Comparison of ENCODE assay signal across 39 cellular contexts in genomic region chr9:94837404-94837803, GRCh38.
"Had no signal": no experiment of that assay in that cellular context is flagged by ENCODE, and none has a peak within 500 bp of the region (broad histone marks: within the 10 kb centered on the region; RNA-seq: fewer than 3 reads in every experiment).

No MANE protein-coding gene starts in this region.

- ATAC-seq: activated naive CD4-positive, alpha-beta T cell treated with anti-CD3 and anti-CD28 coated beads, Interleukin-2, amount 50 U/mL, for 72 hours; activated naive CD8-positive, alpha-beta T cell treated with anti-CD3 and anti-CD28 coated beads, Interleukin-2, amount 50 U/mL, for 24 hours; activated T-cell treated with anti-CD3 and anti-CD28 coated beads, Interleukin-2, amount 50 U/mL, for 4 hours; activated T-cell treated with anti-CD3 and anti-CD28 coated beads, Interleukin-2, amount 50 U/mL, for 72 hours; activated T-helper 17 cell treated with anti-CD3 and anti-CD28 coated beads, Interleukin-2, amount 50 U/mL, for 72 hours; body of pancreas had no signal

- H3K27ac ChIP-seq: adrenal gland, ascending aorta, body of pancreas, brain microvascular endothelial cell, breast epithelium, cardiac muscle cell had no signal

- H3K4me3 Mint-ChIP-seq: activated naive CD4-positive, alpha-beta T cell treated with anti-CD3 and anti-CD28 coated beads for 36 hours; activated naive CD4-positive, alpha-beta T cell treated with anti-CD3 and anti-CD28 coated beads, Interleukin-2, amount 10 ng/mL, durations not matched to agents 7 days and 5 days; activated naive CD4-positive, alpha-beta T cell treated with anti-CD3 and anti-CD28 coated beads, Interleukin-2, amount 50 U/mL, for 24 hours; activated naive CD8-positive, alpha-beta T cell; activated naive CD8-positive, alpha-beta T cell treated with anti-CD3 and anti-CD28 coated beads for 36 hours; activated naive CD8-positive, alpha-beta T cell treated with anti-CD3 and anti-CD28 coated beads, Interleukin-2, amount 10 ng/mL, durations not matched to agents 7 days and 5 days; activated naive CD8-positive, alpha-beta T cell treated with anti-CD3 and anti-CD28 coated beads, Interleukin-2, amount 50 U/mL, for 24 hours; activated T-cell treated with anti-CD3 and anti-CD28 coated beads, Interleukin-2, amount 50 U/mL, for 4 hours; activated T-cell treated with anti-CD3 and anti-CD28 coated beads, Interleukin-2, amount 50 U/mL, for 72 hours; activated T-helper 1 cell treated with anti-CD3 and anti-CD28 coated beads, Interleukin-12 subunit alpha, Interleukin-12 subunit beta, Interleukin-2, Interleukin-4 antibody, amounts not matched to agents 30 ng/mL and 10 ng/mL and 1 ng/mL, durations not matched to agents 14 hours and 24 hours and 36 hours; activated T-helper 17 cell treated with anti-CD3 and anti-CD28 coated beads, Interleukin-2, amount 50 U/mL, for 72 hours; brain; central memory CD8-positive, alpha-beta T cell had no signal

- FAIRE-seq: astrocyte, bronchial epithelial cell, colon had no signal

- H3K9me3 ChIP-seq: body of pancreas had no signal

- H3K9me3 Mint-ChIP-seq: central memory CD8-positive, alpha-beta T cell had no signal

- DNase-seq: activated effector memory CD4-positive, alpha-beta T cell treated with anti-CD3 and anti-CD28 coated beads, Interleukin-2, amount 50 U/mL, for 16 hours; activated effector memory CD4-positive, alpha-beta T cell treated with Interleukin-2 at 50 U/mL for 16 hours; activated gamma-delta T cell; activated gamma-delta T cell treated with Interleukin-2 at 50 U/mL for 16 hours; activated naive CD4-positive, alpha-beta T cell; activated naive CD4-positive, alpha-beta T cell treated with anti-CD3 and anti-CD28 coated beads for 36 hours; activated naive CD4-positive, alpha-beta T cell treated with anti-CD3 and anti-CD28 coated beads, Interleukin-2, amount 10 ng/mL, durations not matched to agents 7 days and 5 days; activated naive CD4-positive, alpha-beta T cell treated with anti-CD3 and anti-CD28 coated beads, Interleukin-2, amount 50 U/mL, for 16 hours; activated naive CD4-positive, alpha-beta T cell treated with Interleukin-2 at 50 U/mL for 16 hours; activated naive CD8-positive, alpha-beta T cell treated with anti-CD3 and anti-CD28 coated beads for 36 hours; activated naive CD8-positive, alpha-beta T cell treated with anti-CD3 and anti-CD28 coated beads, Interleukin-2, amount 10 ng/mL, durations not matched to agents 7 days and 5 days; activated naive CD8-positive, alpha-beta T cell treated with anti-CD3 and anti-CD28 coated beads, Interleukin-2, amount 50 U/mL, for 24 hours; activated T-cell treated with anti-CD3 and anti-CD28 coated beads, Interleukin-2, amount 50 U/mL, for 4 hours; activated T-cell treated with anti-CD3 and anti-CD28 coated beads, Interleukin-2, amount 50 U/mL, for 48 hours; activated T-cell treated with anti-CD3 and anti-CD28 coated beads, Interleukin-2, amount 50 U/mL, for 72 hours; adrenal gland; amniotic stem cell; amygdala; anterior cingulate cortex; aorta; body of pancreas; brain microvascular endothelial cell; caudate nucleus; central memory CD4-positive, alpha-beta T cell; cerebellar nuclear complex had no signal

- H3K27me3 ChIP-seq: adrenal gland, ascending aorta, body of pancreas, brain microvascular endothelial cell, breast epithelium, cardiac muscle cell had no signal

- H3K4me1 ChIP-seq: body of pancreas, breast epithelium had no signal

- H3K4me1 Mint-ChIP-seq: brain had no signal

- H3K27me3 Mint-ChIP-seq: activated naive CD4-positive, alpha-beta T cell treated with anti-CD3 and anti-CD28 coated beads, Interleukin-2, amount 10 ng/mL, durations not matched to agents 7 days and 5 days; activated naive CD4-positive, alpha-beta T cell treated with anti-CD3 and anti-CD28 coated beads, Interleukin-2, amount 50 U/mL, for 24 hours; activated naive CD8-positive, alpha-beta T cell; activated naive CD8-positive, alpha-beta T cell treated with anti-CD3 and anti-CD28 coated beads for 36 hours; activated naive CD8-positive, alpha-beta T cell treated with anti-CD3 and anti-CD28 coated beads, Interleukin-2, amount 10 ng/mL, durations not matched to agents 7 days and 5 days; activated naive CD8-positive, alpha-beta T cell treated with anti-CD3 and anti-CD28 coated beads, Interleukin-2, amount 50 U/mL, for 24 hours; activated T-helper 17 cell treated with anti-CD3 and anti-CD28 coated beads, Interleukin-2, amount 50 U/mL, for 72 hours; brain; central memory CD8-positive, alpha-beta T cell had no signal

- H3K4me3 ChIP-seq: adrenal gland, ascending aorta, body of pancreas, breast epithelium, cardiac muscle cell had no signal

- H3K27ac Mint-ChIP-seq: activated naive CD4-positive, alpha-beta T cell treated with anti-CD3 and anti-CD28 coated beads for 36 hours; activated naive CD4-positive, alpha-beta T cell treated with anti-CD3 and anti-CD28 coated beads, Interleukin-2, amount 10 ng/mL, durations not matched to agents 7 days and 5 days; activated naive CD4-positive, alpha-beta T cell treated with anti-CD3 and anti-CD28 coated beads, Interleukin-2, amount 50 U/mL, for 72 hours; activated naive CD8-positive, alpha-beta T cell; activated naive CD8-positive, alpha-beta T cell treated with anti-CD3 and anti-CD28 coated beads for 36 hours; activated naive CD8-positive, alpha-beta T cell treated with anti-CD3 and anti-CD28 coated beads, Interleukin-2, amount 10 ng/mL, durations not matched to agents 7 days and 5 days; activated naive CD8-positive, alpha-beta T cell treated with anti-CD3 and anti-CD28 coated beads, Interleukin-2, amount 50 U/mL, for 24 hours; activated T-cell treated with anti-CD3 and anti-CD28 coated beads, Interleukin-2, amount 50 U/mL, for 72 hours; activated T-helper 1 cell treated with anti-CD3 and anti-CD28 coated beads, Interleukin-12 subunit alpha, Interleukin-12 subunit beta, Interleukin-2, Interleukin-4 antibody, amounts not matched to agents 30 ng/mL and 10 ng/mL and 1 ng/mL, durations not matched to agents 14 hours and 24 hours and 36 hours; activated T-helper 17 cell treated with anti-CD3 and anti-CD28 coated beads, Interleukin-2, amount 50 U/mL, for 72 hours; activated T-helper 2 cell treated with anti-CD3 and anti-CD28 coated beads, Interferon-gamma antibody, Interleukin-2, Interleukin-4, amounts not matched to agents 10 μg/mL and 5 μg/mL and 100 μg/mL, durations not matched to agents 14 hours and 24 hours and 36 hours; brain had no signal

- H3K36me3 ChIP-seq: adrenal gland, ascending aorta, brain microvascular endothelial cell, breast epithelium, cardiac muscle cell had no signal
